Comparison of ENCODE assay signal across 16 cellular contexts in the genomic region with DNA sequence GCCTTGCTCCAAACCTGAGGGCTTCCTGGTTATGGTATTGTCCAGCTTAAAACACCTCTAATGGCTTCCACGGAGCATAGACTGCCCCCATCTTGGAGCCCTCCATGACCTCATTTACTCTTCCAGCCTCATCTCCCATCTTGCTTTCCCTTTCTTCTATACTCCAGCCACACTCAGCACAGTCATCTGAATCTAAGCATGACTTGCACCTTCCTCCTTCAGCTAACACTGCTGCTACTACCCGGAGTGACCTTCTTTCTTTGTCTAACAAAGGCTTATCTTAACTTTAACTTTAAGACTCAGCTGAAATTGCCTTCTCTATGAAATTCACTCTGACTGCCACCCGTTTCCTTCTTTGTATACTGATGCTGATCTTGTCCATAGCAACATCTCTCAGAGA.
DNase-seq lines count a peak whose midpoint lies in the region; ATAC-seq and TF ChIP-seq lines count a peak whose summit lies in the region.
"Had no signal": no experiment of that assay in that cellular context is flagged by ENCODE, and none has a peak within 500 bp of the region (broad histone marks: within the 10 kb centered on the region; RNA-seq: fewer than 3 reads in every experiment).

No MANE protein-coding gene starts in this region.

- no peak overlapping the region for H2BK5ac ChIP-seq in IMR-90 (ENCODE audit: low read depth, low read length, poor library complexity, severe bottlenecking)

- no peak overlapping the region for H4K5ac ChIP-seq in IMR-90 (ENCODE audit: low read depth, low read length)

- H4K91ac ChIP-seq in IMR-90 (ENCODE audit: insufficient read depth, low read depth, low read length) = no peak overlapping the region

- H2AK9ac ChIP-seq in IMR-90 (replicated peaks; ENCODE audit: low read depth, low read length, poor library complexity) = no peak overlapping the region

- no peak overlapping the region for H2BK15ac ChIP-seq in IMR-90 (ENCODE audit: low read depth, low read length)

- H3K9me3 ChIP-seq in IMR-90 (ENCODE audit: control insufficient read depth, insufficient read depth, low read length) (peaks cover 4% of the 10 kb centered on the region; the same call in 1 of the 2 replicates), mucosa of descending colon (no peaks in the 10 kb centered on the region), stomach (no peaks in the 10 kb centered on the region)
- H3K9me3 ChIP-seq: Caco-2 had no signal

- TF ChIP-seq CTCF in IMR-90 (conservative IDR thresholded peaks at IDR 0.05; ENCODE audit: low read depth, low read length) = no peak
- no peak for TF ChIP-seq CTCF in mucosa of descending colon (IDR thresholded peaks at IDR 0.05)
- no peak for TF ChIP-seq CTCF in stomach (IDR thresholded peaks at IDR 0.05)

- no peak overlapping the region for H3K4me2 ChIP-seq in IMR-90 (ENCODE audit: low read depth, low read length)
- H3K4me2 ChIP-seq: BLaER1 treated with 17β-estradiol and CSF1 and Interleukin-3, amounts not matched to agents 10 nM and 100 nM had no signal

- H3K18ac ChIP-seq in IMR-90 (ENCODE audit: low read depth, low read length) = no peak overlapping the region

- TF ChIP-seq RAD21 in IMR-90 (IDR thresholded peaks at IDR 0.05; ENCODE audit: low read length) = no peak

- peaks cover 49% of the 10 kb centered on the region for H3K27me3 ChIP-seq in IMR-90 (ENCODE audit: control insufficient read depth, insufficient read depth, low read length)
- no peaks in the 10 kb centered on the region for H3K27me3 ChIP-seq in stomach
- H3K27me3 ChIP-seq: BLaER1 treated with 17β-estradiol and CSF1 and Interleukin-3, amounts not matched to agents 10 nM and 100 nM had no signal

- H3K14ac ChIP-seq in IMR-90 (replicated peaks; ENCODE audit: low read depth, low read length) = no peak overlapping the region

- dilution Hi-C loops in IMR-90 (cut with HindIII; ENCODE audit: low sequenced_read_pairs, unreplicated experiment) = no loop called here

- H3K56ac ChIP-seq in IMR-90 (ENCODE audit: extremely low read depth, insufficient read depth, low read length) = no peak overlapping the region

- in situ Hi-C loops in IMR-90 (cut with MboI; ENCODE audit: low sequenced_read_pairs) = no loop called here

- no peak overlapping the region for H4K8ac ChIP-seq in IMR-90 (ENCODE audit: low read depth in 2 of 2, low read length in 2 of 2)

- H3K79me1 ChIP-seq in IMR-90 (ENCODE audit: low read depth in 1 of 2, low read length in 2 of 2) = no peaks in the 10 kb centered on the region

- no peaks in the 10 kb centered on the region for H3K9me1 ChIP-seq in IMR-90 (ENCODE audit: insufficient read depth, low read length)

- H3K4me1 ChIP-seq in IMR-90 (ENCODE audit: control insufficient read depth, insufficient read depth, low read length) = no peaks in the 10 kb centered on the region
- H3K4me1 ChIP-seq in mucosa of descending colon (ENCODE audit: low read depth) = no peaks in the 10 kb centered on the region
- no peaks in the 10 kb centered on the region for H3K4me1 ChIP-seq in stomach

- H3K4me3 ChIP-seq in IMR-90 (ENCODE audit: insufficient read depth, low read depth, low read length) (no peak overlapping the region), mucosa of descending colon (no peak overlapping the region), stomach (no peak overlapping the region)
- H3K4me3 ChIP-seq: BLaER1 treated with 17β-estradiol and CSF1 and Interleukin-3, amounts not matched to agents 10 nM and 100 nM had no signal

- ATAC-seq in IMR-90 (ENCODE audit: low read depth) (no peak), mucosa of descending colon (peak; percentile 27), GM21367 (IDR thresholded peaks at IDR 0.05; ENCODE audit: unreplicated experiment) (no peak), HG02870 (IDR thresholded peaks at IDR 0.05; ENCODE audit: unreplicated experiment) (no peak)
- ATAC-seq: CD8-positive, alpha-beta T cell had no signal

- no peak overlapping the region for H2BK120ac ChIP-seq in IMR-90 (ENCODE audit: low read depth, low read length)

- intact Hi-C loops in IMR-90 (cut with micrococcal nuclease) (no loop called here), mucosa of descending colon (cut with DNase I, micrococcal nuclease) (no loop called here), stomach (cut with DNase I; ENCODE audit: low total_unique reads) (no loop called here)

- no peak overlapping the region for H3K27ac ChIP-seq in IMR-90 (ENCODE audit: insufficient read depth, low read length)
- H3K27ac ChIP-seq in stomach = peak overlapping the region in 3 of 5 donors; percentile 7 to 28 (median 7)
- H3K27ac ChIP-seq: BLaER1 treated with 17β-estradiol and CSF1 and Interleukin-3, amounts not matched to agents 10 nM and 100 nM; C4-2B had no signal

- no peak overlapping the region for H3K4ac ChIP-seq in IMR-90 (ENCODE audit: low read depth, low read length)

- WGBS in IMR-90 (ENCODE audit: extremely low coverage in 2 of 2, insufficient read length in 1 of 2), 2 experiments = 85% methylated on average over 2 of the region's 3 CpGs; no CpG with 5 or more reads in 1 of the 2 experiments
- WGBS in stomach, 5 donors = 37 to 61% (median 41%) methylated on average over 3 of the region's 3 CpGs

- CTCF ChIA-PET in IMR-90 (lab: Yijun Ruan, JAX) = no interaction called here

- no peaks in the 10 kb centered on the region for H3K36me3 ChIP-seq in IMR-90 (ENCODE audit: control insufficient read depth, insufficient read depth, low read length)
- H3K36me3 ChIP-seq in mucosa of descending colon (ENCODE audit: low read depth) = no peaks in the 10 kb centered on the region
- H3K36me3 ChIP-seq in stomach = no peaks in the 10 kb centered on the region
- H3K36me3 ChIP-seq: BLaER1 treated with 17β-estradiol and CSF1 and Interleukin-3, amounts not matched to agents 10 nM and 100 nM had no signal

- no peak for TF ChIP-seq EP300 in stomach (IDR thresholded peaks at IDR 0.05)

- H2BK20ac ChIP-seq in IMR-90 (ENCODE audit: low read depth, low read length) = no peak overlapping the region

- H3K23ac ChIP-seq in IMR-90 (ENCODE audit: low read depth, low read length) = 0 out of 2 replicates have a peak overlapping the region, but pooled peaks have one; percentile 3

- BruUV-seq in IMR-90 (replicated peaks; lab: Mats Ljungman, UMichigan) = no TSS peak

- TF ChIP-seq POLR2A in IMR-90 (IDR thresholded peaks at IDR 0.05; ENCODE audit: low read depth, low read length) = no peak
- no peak for TF ChIP-seq POLR2A in stomach (IDR thresholded peaks at IDR 0.05)

- no peaks in the 10 kb centered on the region for H4K20me1 ChIP-seq in IMR-90 (ENCODE audit: insufficient read depth, low read length)
- H4K20me1 ChIP-seq: BLaER1 treated with 17β-estradiol and CSF1 and Interleukin-3, amounts not matched to agents 10 nM and 100 nM had no signal

- POLR2A ChIA-PET in IMR-90 (lab: Charles Lee; ENCODE audit: unreplicated experiment) = interaction anchor here (0.6 kb wide), 1 partner anchor 15 kb away, joined by 3 read pairs; no protein-coding TSS in a partner anchor

- DNase-seq in IMR-90 (no peak), mucosa of descending colon (no peak), stomach (no peak), activated T-cell treated with anti-CD3 and anti-CD28 coated beads for 4 hours (no peak)
- DNase-seq: 8988T; AML-193; Caco-2; Calu3; CD4-positive, alpha-beta T cell; CD8-positive, alpha-beta T cell; DMS79 treated with DMSO at 0.1 percent for 48 hours; GF-D8 had no signal

- no peak overlapping the region for H2AK5ac ChIP-seq in IMR-90 (ENCODE audit: low read depth, low read length)

- H2AFZ ChIP-seq in IMR-90 (replicated peaks; ENCODE audit: low read length, poor library complexity) = no peak overlapping the region

- no peak overlapping the region for H3K9ac ChIP-seq in IMR-90 (ENCODE audit: low read depth, low read length)
- H3K9ac ChIP-seq: BLaER1 treated with 17β-estradiol and CSF1 and Interleukin-3, amounts not matched to agents 10 nM and 100 nM had no signal

TF ChIP-seq in IMR-90, 13 proteins besides CTCF, POLR2A, EP300 and RAD21:
- TF ChIP-seq MXI1 (IDR thresholded peaks at IDR 0.05; ENCODE audit: borderline replicate concordance, low read depth, low read length) (no peak), NFE2L2 (IDR thresholded peaks at IDR 0.05; ENCODE audit: low read depth, low read length) (peak; percentile 16; the same call in 1 of the 2 replicates)
